In genomic region chr19:49186108-49186507, GRCh38 we compare ENCODE assay signal across 19 cellular contexts. TPM values are rescaled to one million over a fixed set of nuclear protein-coding genes. Genes with fewer than 3 reads are reported as not detected.
"Had no signal": no experiment of that assay in that cellular context is flagged by ENCODE, and none has a peak within 500 bp of the region (broad histone marks: within the 10 kb centered on the region; RNA-seq: fewer than 3 reads in every experiment).

No MANE protein-coding gene starts in this region.

- H3K4me1 ChIP-seq: uterus had no signal

- H3K27me3 ChIP-seq: cardiac muscle cell, esophagus muscularis mucosa, hepatocyte, uterus had no signal

- DNase-seq: activated CD4-positive, alpha-beta memory T cell treated with anti-CD3 and anti-CD28 coated beads for 36 hours; activated CD4-positive, CD25-positive, alpha-beta regulatory T cell treated with anti-CD3 and anti-CD28 coated beads, Interleukin-2, amount 50 U/mL, for 72 hours; activated CD8-positive, alpha-beta memory T cell treated with anti-CD3 and anti-CD28 coated beads, Interleukin-2, amount 10 ng/mL, durations not matched to agents 7 days and 5 days; activated naive CD4-positive, alpha-beta T cell treated with anti-CD3 and anti-CD28 coated beads, Interleukin-2, amount 10 ng/mL, durations not matched to agents 7 days and 5 days; activated T-cell treated with anti-CD3 and anti-CD28 coated beads, Interleukin-2, amount 50 U/mL, for 1 hour; islet precursor cell; natural killer cell; retina; stimulated activated CD4-positive, alpha-beta T cell treated with anti-CD3 and anti-CD28 coated beads, Interleukin-12 subunit alpha, Interleukin-12 subunit beta, amount 100 ng/mL, for 4 hours; stimulated activated CD4-positive, alpha-beta T cell treated with anti-CD3 and anti-CD28 coated beads, Interleukin-2, amount 100 ng/mL, for 24 hours; T1000; uterus had no signal

- ATAC-seq: activated CD8-positive, alpha-beta memory T cell treated with anti-CD3 and anti-CD28 coated beads, Interleukin-2, amount 10 ng/mL, durations not matched to agents 7 days and 5 days; left lobe of liver; natural killer cell had no signal

- H3K36me3 ChIP-seq: uterus had no signal

- H3K4me3 ChIP-seq: cardiac muscle cell, esophagus muscularis mucosa, hepatocyte, uterus had no signal

- H3K27ac ChIP-seq: cardiac muscle cell, esophagus muscularis mucosa, hepatocyte, uterus had no signal

- H3K9me3 ChIP-seq: esophagus muscularis mucosa, uterus had no signal

RNA-seq across cellular contexts. Expression of gene HRC, which starts 30.9 kb away (rescaled TPM):
- total RNA-seq: activated CD4-positive, alpha-beta memory T cell treated with anti-CD3 and anti-CD28 coated beads for 36 hours; activated CD8-positive, alpha-beta memory T cell treated with anti-CD3 and anti-CD28 coated beads, Interleukin-2, amount 10 ng/mL, durations not matched to agents 7 days and 5 days; activated T-helper 2 cell treated with anti-CD3 and anti-CD28 coated beads, Interferon-gamma antibody, Interleukin-2, Interleukin-4, amounts not matched to agents 10 μg/mL and 5 μg/mL and 100 μg/mL, durations not matched to agents 14 hours and 24 hours and 36 hours; left lobe of liver; lung microvascular endothelial cell; mononuclear cell; natural killer cell had no signal
